Comparison of ENCODE assay signal across 1 cellular context in genomic region chr16:50502616-50503000, GRCh38.
A peak's percentile ranks its signal among the peaks of the same experiment; 100 is the strongest.
TF ChIP-seq lines count a peak whose summit lies in the region.

No MANE protein-coding gene starts in this region.

TF ChIP-seq in HepG2, 621 proteins besides CTCF, POLR2A, EP300 and RAD21 (continued from another document and continues in another):
- peak; percentile 35; the same call in 1 of the 2 replicates for TF ChIP-seq AHDC1 (CRISPR knock-in tag; IDR thresholded peaks at IDR 0.05; ENCODE audit: borderline replicate concordance)
- TF ChIP-seq FOXA1 (IDR thresholded peaks at IDR 0.05) = no peak
- peak; percentile 77 for TF ChIP-seq FOXA1 (CRISPR knock-in tag; IDR thresholded peaks at IDR 0.05)
- peak; percentile 72; the same call in 1 of the 2 replicates for TF ChIP-seq SOX5 (CRISPR knock-in tag; IDR thresholded peaks at IDR 0.05; ENCODE audit: borderline replicate concordance)
- peak; percentile 33; the same call in 1 of the 2 replicates for TF ChIP-seq KAT8 (CRISPR knock-in tag; IDR thresholded peaks at IDR 0.05)
- no peak for TF ChIP-seq SNAPC2 (CRISPR knock-in tag; IDR thresholded peaks at IDR 0.05)
- TF ChIP-seq ZNF354B (CRISPR knock-in tag; IDR thresholded peaks at IDR 0.05) = no peak
- no peak for TF ChIP-seq ZNF761 (CRISPR knock-in tag; conservative IDR thresholded peaks at IDR 0.05)
- TF ChIP-seq ZNF280B (CRISPR knock-in tag; IDR thresholded peaks at IDR 0.05; ENCODE audit: borderline replicate concordance) = 0 out of 2 replicates have a peak, but pooled peaks have one; percentile 34
- peak; percentile 97 for TF ChIP-seq ETV5 (CRISPR knock-in tag; IDR thresholded peaks at IDR 0.05; ENCODE audit: borderline replicate concordance)
- peak; percentile 79 for TF ChIP-seq TRIM24 (CRISPR knock-in tag; IDR thresholded peaks at IDR 0.05)
- TF ChIP-seq ZNF574 (CRISPR knock-in tag; IDR thresholded peaks at IDR 0.05) = 0 out of 2 replicates have a peak, but pooled peaks have one; percentile 14
- TF ChIP-seq HDAC2 (CRISPR knock-in tag; IDR thresholded peaks at IDR 0.05) = peak; percentile 65
- TF ChIP-seq SNAPC4 (CRISPR knock-in tag; IDR thresholded peaks at IDR 0.05) = no peak
- peak; percentile 78 for TF ChIP-seq NR2F6 (IDR thresholded peaks at IDR 0.05)
- peak; percentile 92 for TF ChIP-seq NR2F6 (CRISPR knock-in tag; IDR thresholded peaks at IDR 0.05)
- TF ChIP-seq ZNF512 (CRISPR knock-in tag; IDR thresholded peaks at IDR 0.05) = no peak
- 0 out of 2 replicates have a peak, but pooled peaks have one; percentile 6 for TF ChIP-seq HNF4G (IDR thresholded peaks at IDR 0.05; ENCODE audit: borderline replicate concordance, low read depth, low read length)
- no peak; the same call in 1 of the 2 replicates for TF ChIP-seq HNF4G (CRISPR knock-in tag; IDR thresholded peaks at IDR 0.05; ENCODE audit: borderline replicate concordance, low read depth)
- no peak for TF ChIP-seq HMG20B (CRISPR knock-in tag; conservative IDR thresholded peaks at IDR 0.05)
- 0 out of 2 replicates have a peak, but pooled peaks have one; percentile 54 for TF ChIP-seq ZNF747 (CRISPR knock-in tag; IDR thresholded peaks at IDR 0.05; ENCODE audit: borderline replicate concordance)
- peak; percentile 45; the same call in 1 of the 2 replicates for TF ChIP-seq PPARG (CRISPR knock-in tag; conservative IDR thresholded peaks at IDR 0.05)
- TF ChIP-seq ESRRA (CRISPR knock-in tag; IDR thresholded peaks at IDR 0.05; ENCODE audit: low read depth) = no peak
- no peak for TF ChIP-seq KMT2B (CRISPR knock-in tag; IDR thresholded peaks at IDR 0.05)
- TF ChIP-seq ZNF619 (CRISPR knock-in tag; IDR thresholded peaks at IDR 0.05) = 0 out of 2 replicates have a peak, but pooled peaks have one; percentile 47
- TF ChIP-seq FOXK1 (CRISPR knock-in tag; IDR thresholded peaks at IDR 0.05; ENCODE audit: borderline replicate concordance, low read depth) = peak; percentile 78; the same call in 1 of the 2 replicates
- peak; percentile 25; the same call in 1 of the 2 replicates for TF ChIP-seq THRA (CRISPR knock-in tag; IDR thresholded peaks at IDR 0.05; ENCODE audit: borderline replicate concordance)
- no peak for TF ChIP-seq ZFP37 (CRISPR knock-in tag; IDR thresholded peaks at IDR 0.05; ENCODE audit: borderline replicate concordance)
- no peak for TF ChIP-seq ZNF770 (CRISPR knock-in tag; IDR thresholded peaks at IDR 0.05)
- TF ChIP-seq ZNF431 (CRISPR knock-in tag; IDR thresholded peaks at IDR 0.05; ENCODE audit: borderline replicate concordance, low read depth) = no peak
- TF ChIP-seq TFDP1 (CRISPR knock-in tag; IDR thresholded peaks at IDR 0.05; ENCODE audit: borderline replicate concordance) = 0 out of 2 replicates have a peak, but pooled peaks have one; percentile 14
- TF ChIP-seq IKZF1 (IDR thresholded peaks at IDR 0.05) = no peak
- peak; percentile 53; the same call in 1 of the 2 replicates for TF ChIP-seq ZNF335 (CRISPR knock-in tag; IDR thresholded peaks at IDR 0.05)
- TF ChIP-seq ZKSCAN8 (CRISPR knock-in tag; IDR thresholded peaks at IDR 0.05; ENCODE audit: borderline replicate concordance) = peak; percentile 37; the same call in 1 of the 2 replicates
- TF ChIP-seq SP4 (CRISPR knock-in tag; IDR thresholded peaks at IDR 0.05) = 0 out of 2 replicates have a peak, but pooled peaks have one; percentile 40
